Comparison of ENCODE assay signal across 1 cellular context in genomic region chr11:134498326-134499139, GRCh38.
TF ChIP-seq lines count a peak whose summit lies in the region.

No MANE protein-coding gene starts in this region.

TF ChIP-seq in GM23338, 12 proteins besides CTCF, POLR2A, EP300 and RAD21 (continued from another document):
- TF ChIP-seq, protein P1, sequence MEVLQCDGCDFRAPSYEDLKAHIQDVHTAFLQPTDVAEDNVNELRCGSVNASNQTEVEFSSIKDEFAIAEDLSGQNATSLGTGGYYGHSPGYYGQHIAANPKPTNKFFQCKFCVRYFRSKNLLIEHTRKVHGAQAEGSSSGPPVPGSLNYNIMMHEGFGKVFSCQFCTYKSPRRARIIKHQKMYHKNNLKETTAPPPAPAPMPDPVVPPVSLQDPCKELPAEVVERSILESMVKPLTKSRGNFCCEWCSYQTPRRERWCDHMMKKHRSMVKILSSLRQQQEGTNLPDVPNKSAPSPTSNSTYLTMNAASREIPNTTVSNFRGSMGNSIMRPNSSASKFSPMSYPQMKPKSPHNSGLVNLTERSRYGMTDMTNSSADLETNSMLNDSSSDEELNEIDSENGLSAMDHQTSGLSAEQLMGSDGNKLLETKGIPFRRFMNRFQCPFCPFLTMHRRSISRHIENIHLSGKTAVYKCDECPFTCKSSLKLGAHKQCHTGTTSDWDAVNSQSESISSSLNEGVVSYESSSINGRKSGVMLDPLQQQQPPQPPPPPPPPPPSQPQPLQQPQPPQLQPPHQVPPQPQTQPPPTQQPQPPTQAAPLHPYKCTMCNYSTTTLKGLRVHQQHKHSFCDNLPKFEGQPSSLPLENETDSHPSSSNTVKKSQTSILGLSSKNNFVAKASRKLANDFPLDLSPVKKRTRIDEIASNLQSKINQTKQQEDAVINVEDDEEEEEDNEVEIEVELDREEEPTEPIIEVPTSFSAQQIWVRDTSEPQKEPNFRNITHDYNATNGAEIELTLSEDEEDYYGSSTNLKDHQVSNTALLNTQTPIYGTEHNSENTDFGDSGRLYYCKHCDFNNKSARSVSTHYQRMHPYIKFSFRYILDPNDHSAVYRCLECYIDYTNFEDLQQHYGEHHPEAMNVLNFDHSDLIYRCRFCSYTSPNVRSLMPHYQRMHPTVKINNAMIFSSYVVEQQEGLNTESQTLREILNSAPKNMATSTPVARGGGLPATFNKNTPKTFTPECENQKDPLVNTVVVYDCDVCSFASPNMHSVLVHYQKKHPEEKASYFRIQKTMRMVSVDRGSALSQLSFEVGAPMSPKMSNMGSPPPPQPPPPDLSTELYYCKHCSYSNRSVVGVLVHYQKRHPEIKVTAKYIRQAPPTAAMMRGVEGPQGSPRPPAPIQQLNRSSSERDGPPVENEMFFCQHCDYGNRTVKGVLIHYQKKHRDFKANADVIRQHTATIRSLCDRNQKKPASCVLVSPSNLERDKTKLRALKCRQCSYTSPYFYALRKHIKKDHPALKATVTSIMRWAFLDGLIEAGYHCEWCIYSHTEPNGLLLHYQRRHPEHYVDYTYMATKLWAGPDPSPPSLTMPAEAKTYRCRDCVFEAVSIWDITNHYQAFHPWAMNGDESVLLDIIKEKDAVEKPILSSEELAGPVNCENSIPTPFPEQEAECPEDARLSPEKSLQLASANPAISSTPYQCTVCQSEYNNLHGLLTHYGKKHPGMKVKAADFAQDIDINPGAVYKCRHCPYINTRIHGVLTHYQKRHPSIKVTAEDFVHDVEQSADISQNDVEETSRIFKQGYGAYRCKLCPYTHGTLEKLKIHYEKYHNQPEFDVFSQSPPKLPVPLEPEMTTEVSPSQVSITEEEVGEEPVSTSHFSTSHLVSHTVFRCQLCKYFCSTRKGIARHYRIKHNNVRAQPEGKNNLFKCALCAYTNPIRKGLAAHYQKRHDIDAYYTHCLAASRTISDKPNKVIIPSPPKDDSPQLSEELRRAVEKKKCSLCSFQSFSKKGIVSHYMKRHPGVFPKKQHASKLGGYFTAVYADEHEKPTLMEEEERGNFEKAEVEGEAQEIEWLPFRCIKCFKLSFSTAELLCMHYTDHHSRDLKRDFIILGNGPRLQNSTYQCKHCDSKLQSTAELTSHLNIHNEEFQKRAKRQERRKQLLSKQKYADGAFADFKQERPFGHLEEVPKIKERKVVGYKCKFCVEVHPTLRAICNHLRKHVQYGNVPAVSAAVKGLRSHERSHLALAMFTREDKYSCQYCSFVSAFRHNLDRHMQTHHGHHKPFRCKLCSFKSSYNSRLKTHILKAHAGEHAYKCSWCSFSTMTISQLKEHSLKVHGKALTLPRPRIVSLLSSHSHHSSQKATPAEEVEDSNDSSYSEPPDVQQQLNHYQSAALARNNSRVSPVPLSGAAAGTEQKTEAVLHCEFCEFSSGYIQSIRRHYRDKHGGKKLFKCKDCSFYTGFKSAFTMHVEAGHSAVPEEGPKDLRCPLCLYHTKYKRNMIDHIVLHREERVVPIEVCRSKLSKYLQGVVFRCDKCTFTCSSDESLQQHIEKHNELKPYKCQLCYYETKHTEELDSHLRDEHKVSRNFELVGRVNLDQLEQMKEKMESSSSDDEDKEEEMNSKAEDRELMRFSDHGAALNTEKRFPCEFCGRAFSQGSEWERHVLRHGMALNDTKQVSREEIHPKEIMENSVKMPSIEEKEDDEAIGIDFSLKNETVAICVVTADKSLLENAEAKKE (CRISPR knock-in tag; IDR thresholded peaks at IDR 0.05) = no peak
- TF ChIP-seq, protein P2, sequence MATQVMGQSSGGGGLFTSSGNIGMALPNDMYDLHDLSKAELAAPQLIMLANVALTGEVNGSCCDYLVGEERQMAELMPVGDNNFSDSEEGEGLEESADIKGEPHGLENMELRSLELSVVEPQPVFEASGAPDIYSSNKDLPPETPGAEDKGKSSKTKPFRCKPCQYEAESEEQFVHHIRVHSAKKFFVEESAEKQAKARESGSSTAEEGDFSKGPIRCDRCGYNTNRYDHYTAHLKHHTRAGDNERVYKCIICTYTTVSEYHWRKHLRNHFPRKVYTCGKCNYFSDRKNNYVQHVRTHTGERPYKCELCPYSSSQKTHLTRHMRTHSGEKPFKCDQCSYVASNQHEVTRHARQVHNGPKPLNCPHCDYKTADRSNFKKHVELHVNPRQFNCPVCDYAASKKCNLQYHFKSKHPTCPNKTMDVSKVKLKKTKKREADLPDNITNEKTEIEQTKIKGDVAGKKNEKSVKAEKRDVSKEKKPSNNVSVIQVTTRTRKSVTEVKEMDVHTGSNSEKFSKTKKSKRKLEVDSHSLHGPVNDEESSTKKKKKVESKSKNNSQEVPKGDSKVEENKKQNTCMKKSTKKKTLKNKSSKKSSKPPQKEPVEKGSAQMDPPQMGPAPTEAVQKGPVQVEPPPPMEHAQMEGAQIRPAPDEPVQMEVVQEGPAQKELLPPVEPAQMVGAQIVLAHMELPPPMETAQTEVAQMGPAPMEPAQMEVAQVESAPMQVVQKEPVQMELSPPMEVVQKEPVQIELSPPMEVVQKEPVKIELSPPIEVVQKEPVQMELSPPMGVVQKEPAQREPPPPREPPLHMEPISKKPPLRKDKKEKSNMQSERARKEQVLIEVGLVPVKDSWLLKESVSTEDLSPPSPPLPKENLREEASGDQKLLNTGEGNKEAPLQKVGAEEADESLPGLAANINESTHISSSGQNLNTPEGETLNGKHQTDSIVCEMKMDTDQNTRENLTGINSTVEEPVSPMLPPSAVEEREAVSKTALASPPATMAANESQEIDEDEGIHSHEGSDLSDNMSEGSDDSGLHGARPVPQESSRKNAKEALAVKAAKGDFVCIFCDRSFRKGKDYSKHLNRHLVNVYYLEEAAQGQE (IDR thresholded peaks at IDR 0.05; ENCODE audit: unreplicated experiment) = no peak
- no peak for TF ChIP-seq ZNF331 (CRISPR knock-in tag; IDR thresholded peaks at IDR 0.05; ENCODE audit: low read depth)
- TF ChIP-seq STAT1 (IDR thresholded peaks at IDR 0.05; ENCODE audit: unreplicated experiment) = no peak
- no peak for TF ChIP-seq POLR2AphosphoS5 (IDR thresholded peaks at IDR 0.05; ENCODE audit: low read depth)
- TF ChIP-seq EZH2 (IDR thresholded peaks at IDR 0.05; ENCODE audit: low read depth, unreplicated experiment) = no peak
- no peak for TF ChIP-seq ZNF114 (CRISPR knock-in tag; IDR thresholded peaks at IDR 0.05)
- no peak for TF ChIP-seq NANOG (IDR thresholded peaks at IDR 0.05; ENCODE audit: borderline replicate concordance)
- TF ChIP-seq, protein P3, sequence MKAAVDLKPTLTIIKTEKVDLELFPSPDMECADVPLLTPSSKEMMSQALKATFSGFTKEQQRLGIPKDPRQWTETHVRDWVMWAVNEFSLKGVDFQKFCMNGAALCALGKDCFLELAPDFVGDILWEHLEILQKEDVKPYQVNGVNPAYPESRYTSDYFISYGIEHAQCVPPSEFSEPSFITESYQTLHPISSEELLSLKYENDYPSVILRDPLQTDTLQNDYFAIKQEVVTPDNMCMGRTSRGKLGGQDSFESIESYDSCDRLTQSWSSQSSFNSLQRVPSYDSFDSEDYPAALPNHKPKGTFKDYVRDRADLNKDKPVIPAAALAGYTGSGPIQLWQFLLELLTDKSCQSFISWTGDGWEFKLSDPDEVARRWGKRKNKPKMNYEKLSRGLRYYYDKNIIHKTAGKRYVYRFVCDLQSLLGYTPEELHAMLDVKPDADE (IDR thresholded peaks at IDR 0.05) = no peak
- no peak for TF ChIP-seq EZH2phosphoT487 (IDR thresholded peaks at IDR 0.05; ENCODE audit: unreplicated experiment)
- no peak for TF ChIP-seq CREB1 (CRISPR knock-in tag; IDR thresholded peaks at IDR 0.05; ENCODE audit: low read depth)
